ENCODE assay signal across 8 cellular contexts in the genomic region with DNA sequence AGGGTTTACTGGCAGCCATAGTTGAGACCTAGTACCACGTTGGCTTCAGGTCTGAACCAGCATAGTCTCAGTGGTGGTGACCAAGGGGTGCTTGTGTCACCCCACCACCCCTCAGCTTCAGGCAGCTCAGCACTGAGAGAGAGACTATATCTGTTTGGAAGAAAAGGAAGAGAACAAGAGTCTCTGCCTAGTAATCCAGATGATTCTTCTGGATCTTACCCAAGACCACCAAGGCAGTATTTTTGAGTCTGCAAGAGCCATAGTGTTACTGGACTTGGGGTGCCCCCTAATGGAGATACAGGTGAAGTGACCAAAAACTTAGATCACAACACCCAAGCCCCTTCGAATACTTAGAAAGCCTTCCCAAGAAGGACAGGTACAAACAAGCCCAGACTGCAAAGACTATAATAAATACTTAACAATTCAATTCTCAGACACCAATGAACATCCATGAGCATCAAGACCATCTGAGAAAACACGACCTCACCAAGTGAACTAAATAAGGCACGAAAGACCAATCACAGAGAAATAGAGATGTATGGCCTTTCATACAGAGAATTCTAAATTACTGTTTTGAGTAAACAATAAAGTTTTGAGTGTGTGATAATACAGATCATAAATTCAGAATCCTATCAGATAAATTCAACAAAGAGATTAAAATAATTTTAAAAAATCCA.
DNase-seq lines count a peak whose midpoint lies in the region; ATAC-seq and TF ChIP-seq lines count a peak whose summit lies in the region.

No MANE protein-coding gene starts in this region.

- H3K9me3 ChIP-seq in lung (ENCODE audit: control insufficient read depth in 2 of 2, insufficient read depth in 1 of 2, low read length in 1 of 2) (no peaks in the 10 kb centered on the region), upper lobe of left lung (no peaks in the 10 kb centered on the region)

- no peak overlapping the region for H3K27ac ChIP-seq in lung (ENCODE audit: low read depth in 1 of 2, low read length in 1 of 2)
- no peak overlapping the region for H3K27ac ChIP-seq in upper lobe of left lung

- no peak for TF ChIP-seq EP300 in upper lobe of left lung (IDR thresholded peaks at IDR 0.05)

- H3K27me3 ChIP-seq in lung (ENCODE audit: control insufficient read depth, insufficient read depth) (no peaks in the 10 kb centered on the region), upper lobe of left lung (no peaks in the 10 kb centered on the region)

- WGBS in lung, 2 donors: 75 to 77% methylated on average over 4 of the region's 4 CpGs
- 68 to 69% methylated on average over 4 of the region's 4 CpGs for WGBS in upper lobe of left lung, 2 donors

- H3K4me1 ChIP-seq in lung (ENCODE audit: control insufficient read depth in 2 of 2, insufficient read depth in 2 of 2, low read length in 2 of 2) (no peaks in the 10 kb centered on the region), upper lobe of left lung (no peaks in the 10 kb centered on the region)

- H3K36me3 ChIP-seq in lung (ENCODE audit: control insufficient read depth in 2 of 2, insufficient read depth in 2 of 2, low read length in 2 of 2) (no peaks in the 10 kb centered on the region), upper lobe of left lung (no peaks in the 10 kb centered on the region)

- TF ChIP-seq CTCF in lung (IDR thresholded peaks at IDR 0.05; ENCODE audit: control extremely low read depth, extremely low read depth) (peak; percentile 34), upper lobe of left lung (IDR thresholded peaks at IDR 0.05) (peak; percentile 48 to 65 (median 62))

- TF ChIP-seq POLR2A in upper lobe of left lung (IDR thresholded peaks at IDR 0.05): no peak

- ATAC-seq in lung (ENCODE audit: insufficient read depth, low FRiP score) (no peak), upper lobe of left lung (ENCODE audit: low FRiP score in 2 of 2) (peak; percentile 37 to 64), GM21515 (IDR thresholded peaks at IDR 0.05; ENCODE audit: unreplicated experiment) (no peak)

- peak; percentile 4 for DNase-seq in NK-92 treated with Interleukin-12 subunit alpha and Interleukin-12 subunit beta, amount 100 ng/mL, for 24 hours (lab: John Stamatoyannopoulos, UW)
- DNase-seq in NK-92 (lab: John Stamatoyannopoulos, UW; ENCODE audit: unreplicated experiment): no peak
- DNase-seq in HK-2 (ENCODE audit: unreplicated experiment): peak; percentile 13
- DNase-seq in SK-MEL-5 (ENCODE audit: low read depth, low spot score): peak; percentile 70
- peak; percentile 39 for DNase-seq in central memory CD4-positive, alpha-beta T cell
- no peak for DNase-seq in lung (ENCODE audit: low spot score)
- no peak for DNase-seq in upper lobe of left lung

- no peak overlapping the region for H3K4me3 ChIP-seq in lung
- H3K4me3 ChIP-seq in upper lobe of left lung: no peak overlapping the region

- in situ Hi-C loops in SK-MEL-5 (cut with HindIII; ENCODE audit: low pct_unique_long_range_greater_than_20kb, low sequenced_read_pairs): no loop called here

Comparison
In these comparisons a context has a peak if more than half of its experiments do, and no peak if none do; other contexts are left out.
1. DNase-seq: peak in NK-92 treated with Interleukin-12 subunit alpha and Interleukin-12 subunit beta, amount 100 ng/mL, for 24 hours (single experiment), HK-2 (single experiment), SK-MEL-5 (single experiment) and central memory CD4-positive, alpha-beta T cell (single experiment); none in NK-92 (single experiment), lung (single experiment) and upper lobe of left lung (0 of 2).
2. ATAC-seq: peak in upper lobe of left lung (2 of 2); none in lung (single experiment) and GM21515 (single experiment).